In the genomic region with DNA sequence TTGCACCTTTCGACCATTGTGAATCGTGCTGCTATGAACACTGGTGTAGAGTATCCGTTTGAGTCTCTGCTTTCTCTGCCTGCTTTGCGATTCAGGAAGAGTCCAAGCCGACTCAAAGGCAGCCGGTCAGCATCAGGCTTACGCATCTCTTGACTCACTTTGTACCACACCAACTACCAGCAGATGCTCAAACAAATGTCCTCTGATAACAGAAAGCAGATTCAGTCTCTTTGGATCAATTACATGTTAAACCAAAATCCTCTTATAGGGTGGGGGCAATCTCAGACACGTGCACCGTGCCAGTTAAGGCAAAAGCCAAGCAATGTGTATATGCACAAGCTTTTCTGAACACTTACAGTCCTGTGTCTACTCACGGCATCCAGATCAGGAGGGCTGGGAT, we compare ENCODE assay signal across 16 cellular contexts.
DNase-seq lines count a peak whose midpoint lies in the region; ATAC-seq and TF ChIP-seq lines count a peak whose summit lies in the region.
"Had no signal": no experiment of that assay in that cellular context is flagged by ENCODE, and none has a peak within 500 bp of the region (broad histone marks: within the 10 kb centered on the region; RNA-seq: fewer than 3 reads in every experiment).

No MANE protein-coding gene starts in this region.

- no peaks in the 10 kb centered on the region for H3K36me3 Mint-ChIP-seq in activated T-cell treated with anti-CD3 and anti-CD28 coated beads, Interleukin-2, amount 50 U/mL, for 72 hours (ENCODE audit: insufficient read depth in 2 of 2)
- peaks cover 3% of the 10 kb centered on the region for H3K36me3 Mint-ChIP-seq in neural progenitor cell

- H4K20me1 ChIP-seq in MM.1S (ENCODE audit: insufficient read depth, low read length): no peaks in the 10 kb centered on the region
- no peaks in the 10 kb centered on the region for H4K20me1 ChIP-seq in neural progenitor cell (ENCODE audit: low read depth)

- peaks cover 13% of the 10 kb centered on the region for H3K4me1 Mint-ChIP-seq in activated T-cell treated with anti-CD3 and anti-CD28 coated beads, Interleukin-2, amount 50 U/mL, for 72 hours (ENCODE audit: low read depth)
- H3K4me1 Mint-ChIP-seq in neural progenitor cell: peaks cover 17% of the 10 kb centered on the region

- H3K79me2 ChIP-seq in MM.1S (ENCODE audit: low read length) (no peaks in the 10 kb centered on the region), neural progenitor cell (ENCODE audit: low read depth) (no peaks in the 10 kb centered on the region)

- no peaks in the 10 kb centered on the region for H3K27me3 ChIP-seq in MM.1S (replicated peaks; ENCODE audit: insufficient read depth, low read length)
- H3K27me3 ChIP-seq in neural progenitor cell: no peaks in the 10 kb centered on the region
- H3K27me3 ChIP-seq in gastrocnemius medialis: no peaks in the 10 kb centered on the region
- H3K27me3 ChIP-seq: left lung, ovary had no signal

- in situ Hi-C loops in gastrocnemius medialis (cut with MboI; ENCODE audit: low sequenced_read_pairs in 4 of 4): loop anchor here in 1 of 4 donors (25.0 kb wide), 1 partner anchor 97 kb away; no protein-coding TSS in a partner anchor

- no peak overlapping the region for H3K9ac ChIP-seq in MM.1S (ENCODE audit: low read length)
- H3K9ac ChIP-seq in neural progenitor cell: no peak overlapping the region

- no peak for ATAC-seq in activated T-cell treated with anti-CD3 and anti-CD28 coated beads, Interleukin-2, amount 50 U/mL, for 72 hours (replicated peaks in 1 of 2)
- ATAC-seq in HG02610 (IDR thresholded peaks at IDR 0.05; ENCODE audit: unreplicated experiment) (peak; percentile 16), GM18520 (IDR thresholded peaks at IDR 0.05; ENCODE audit: unreplicated experiment) (no peak), gastrocnemius medialis (no peak)
- ATAC-seq: A549; activated naive CD8-positive, alpha-beta T cell treated with anti-CD3 and anti-CD28 coated beads, Interleukin-2, amount 50 U/mL, for 24 hours; left lung had no signal

- intact Hi-C loops in gastrocnemius medialis (cut with DNase I; ENCODE audit: low total_unique reads): no loop called here

- no peak for DNase-seq in activated T-cell treated with anti-CD3 and anti-CD28 coated beads, Interleukin-2, amount 50 U/mL, for 72 hours
- DNase-seq in activated T-cell treated with anti-CD3 and anti-CD28 coated beads for 4 hours: no peak
- DNase-seq in MM.1S: peak; percentile 30
- no peak for DNase-seq in neural progenitor cell (ENCODE audit: low spot score)
- no peak for DNase-seq in activated gamma-delta T cell (lab: John Stamatoyannopoulos, UW)
- no peak for DNase-seq in gastrocnemius medialis
- DNase-seq: activated naive CD8-positive, alpha-beta T cell treated with anti-CD3 and anti-CD28 coated beads, Interleukin-2, amount 50 U/mL, for 24 hours; dorsolateral prefrontal cortex; KG1; left lung; NCI-H2029; ovary had no signal

- no peaks in the 10 kb centered on the region for H3K9me3 Mint-ChIP-seq in activated T-cell treated with anti-CD3 and anti-CD28 coated beads, Interleukin-2, amount 50 U/mL, for 72 hours
- H3K9me3 Mint-ChIP-seq in neural progenitor cell: no peaks in the 10 kb centered on the region
- H3K9me3 Mint-ChIP-seq: activated naive CD8-positive, alpha-beta T cell treated with anti-CD3 and anti-CD28 coated beads, Interleukin-2, amount 50 U/mL, for 24 hours; stimulated activated naive CD8-positive, alpha-beta T cell treated with anti-CD3 and anti-CD28 coated beads, Interleukin-15, Interleukin-2, amounts not matched to agents 100 ng/mL and 50 ng/mL, for 24 hours had no signal

- H3K4me3 ChIP-seq in MM.1S (ENCODE audit: low read length) (no peak overlapping the region), neural progenitor cell (no peak overlapping the region), gastrocnemius medialis (no peak overlapping the region)
- H3K4me3 ChIP-seq: A549, dorsolateral prefrontal cortex, left lung, ovary had no signal

- peak overlapping the region; percentile 24 for H2AFZ ChIP-seq in MM.1S (ENCODE audit: low read length)
- H2AFZ ChIP-seq in neural progenitor cell (replicated peaks): no peak overlapping the region

- peak overlapping the region; percentile 42 for H3K27ac Mint-ChIP-seq in activated T-cell treated with anti-CD3 and anti-CD28 coated beads, Interleukin-2, amount 50 U/mL, for 72 hours
- peak overlapping the region; percentile 48 for H3K27ac Mint-ChIP-seq in neural progenitor cell
- H3K27ac Mint-ChIP-seq: activated naive CD8-positive, alpha-beta T cell treated with anti-CD3 and anti-CD28 coated beads, Interleukin-2, amount 50 U/mL, for 24 hours; stimulated activated naive CD8-positive, alpha-beta T cell treated with anti-CD3 and anti-CD28 coated beads, Interleukin-15, Interleukin-2, amounts not matched to agents 100 ng/mL and 50 ng/mL, for 24 hours had no signal

- H3K4me1 ChIP-seq in MM.1S (ENCODE audit: low read length) (peaks cover 23% of the 10 kb centered on the region), neural progenitor cell (peaks cover 15% of the 10 kb centered on the region), gastrocnemius medialis (no peaks in the 10 kb centered on the region)
- H3K4me1 ChIP-seq: A549 had no signal

- no peaks in the 10 kb centered on the region for H3K9me2 ChIP-seq in MM.1S (replicated peaks; ENCODE audit: insufficient read depth, low read length)

- peak overlapping the region in 1 of 2 donors; percentile 23 for H3K4me3 Mint-ChIP-seq in activated T-cell treated with anti-CD3 and anti-CD28 coated beads, Interleukin-2, amount 50 U/mL, for 72 hours
- no peak overlapping the region for H3K4me3 Mint-ChIP-seq in neural progenitor cell
- H3K4me3 Mint-ChIP-seq: activated naive CD8-positive, alpha-beta T cell treated with anti-CD3 and anti-CD28 coated beads, Interleukin-2, amount 50 U/mL, for 24 hours; stimulated activated naive CD8-positive, alpha-beta T cell treated with anti-CD3 and anti-CD28 coated beads, Interleukin-15, Interleukin-2, amounts not matched to agents 100 ng/mL and 50 ng/mL, for 24 hours had no signal

- TF ChIP-seq POLR2A in gastrocnemius medialis (IDR thresholded peaks at IDR 0.05): no peak

- H3K36me3 ChIP-seq in MM.1S (replicated peaks; ENCODE audit: insufficient read depth, low read length) (no peaks in the 10 kb centered on the region), neural progenitor cell (no peaks in the 10 kb centered on the region), gastrocnemius medialis (no peaks in the 10 kb centered on the region)
- H3K36me3 ChIP-seq: left lung, ovary had no signal

- H3K4me2 ChIP-seq in MM.1S (ENCODE audit: low read depth, low read length) (peak overlapping the region; percentile 51), neural progenitor cell (no peak overlapping the region)
- H3K4me2 ChIP-seq: A549 had no signal

- H3K9me3 ChIP-seq in MM.1S (replicated peaks; ENCODE audit: insufficient read depth, low read length) (no peaks in the 10 kb centered on the region), neural progenitor cell (ENCODE audit: low read depth) (no peaks in the 10 kb centered on the region), gastrocnemius medialis (no peaks in the 10 kb centered on the region)
- H3K9me3 ChIP-seq: A549, left lung, ovary had no signal

- H3K27ac ChIP-seq in MM.1S (ENCODE audit: low read length) (peak overlapping the region; percentile 39; the same call in 1 of the 2 replicates), neural progenitor cell (no peak overlapping the region), gastrocnemius medialis (peak overlapping the region in 2 of 4 donors; percentile 41 to 54)
- H3K27ac ChIP-seq: A549, dorsolateral prefrontal cortex, left lung, ovary had no signal

- peaks cover 8% of the 10 kb centered on the region for H3F3A ChIP-seq in MM.1S (ENCODE audit: insufficient read depth, low read length)
- peaks cover 3% of the 10 kb centered on the region for H3F3A ChIP-seq in neural progenitor cell (ENCODE audit: low read depth)

- TF ChIP-seq CTCF in MM.1S (IDR thresholded peaks at IDR 0.05; ENCODE audit: low read length): no peak
- no peak for TF ChIP-seq CTCF in neural progenitor cell (IDR thresholded peaks at IDR 0.05)
- no peak for TF ChIP-seq CTCF in gastrocnemius medialis (IDR thresholded peaks at IDR 0.05 in 4 of 5, conservative IDR thresholded peaks at IDR 0.05 in 1 of 5)

- H3K27me3 Mint-ChIP-seq in activated T-cell treated with anti-CD3 and anti-CD28 coated beads, Interleukin-2, amount 50 U/mL, for 72 hours (ENCODE audit: low read depth): no peaks in the 10 kb centered on the region
- H3K27me3 Mint-ChIP-seq in neural progenitor cell (ENCODE audit: insufficient read depth, low read depth): no peaks in the 10 kb centered on the region
- H3K27me3 Mint-ChIP-seq: activated naive CD8-positive, alpha-beta T cell treated with anti-CD3 and anti-CD28 coated beads, Interleukin-2, amount 50 U/mL, for 24 hours; stimulated activated naive CD8-positive, alpha-beta T cell treated with anti-CD3 and anti-CD28 coated beads, Interleukin-15, Interleukin-2, amounts not matched to agents 100 ng/mL and 50 ng/mL, for 24 hours had no signal
